In genomic region chr17:29147682-29148081, GRCh38 we compare ENCODE assay signal across 1 cellular context.
TF ChIP-seq lines count a peak whose summit lies in the region.

No MANE protein-coding gene starts in this region.

TF ChIP-seq in WTC11, 78 proteins besides CTCF, POLR2A, EP300 and RAD21 (continued from another document):
- TF ChIP-seq ZNF512 (CRISPR knock-in tag; IDR thresholded peaks at IDR 0.05; ENCODE audit: borderline replicate concordance), result no peak
- no peak for TF ChIP-seq ZNF532 (CRISPR knock-in tag; IDR thresholded peaks at IDR 0.05; ENCODE audit: borderline replicate concordance)
- TF ChIP-seq FOXP4 (CRISPR knock-in tag; IDR thresholded peaks at IDR 0.05), result no peak
- no peak for TF ChIP-seq SMAD4 (CRISPR knock-in tag; IDR thresholded peaks at IDR 0.05)
- TF ChIP-seq ATF6 (CRISPR knock-in tag; IDR thresholded peaks at IDR 0.05), result no peak
TF ChIP-seq in WTC11: peak in this region for 0.
